In genomic region chr1:44423706-44424546, GRCh38 we compare ENCODE assay signal across 9 cellular contexts. TPM values are rescaled to one million over a fixed set of nuclear protein-coding genes. Genes with fewer than 3 reads are reported as not detected.
DNase-seq lines count a peak whose midpoint lies in the region; TF ChIP-seq lines count a peak whose summit lies in the region.
"Had no signal": no experiment of that assay in that cellular context is flagged by ENCODE, and none has a peak within 500 bp of the region (broad histone marks: within the 10 kb centered on the region; RNA-seq: fewer than 3 reads in every experiment).

No MANE protein-coding gene starts in this region.

- intact Hi-C loops in thyroid gland (cut with DNase I), result no loop called here

- H3K4me3 ChIP-seq in iPS-18c (ENCODE audit: insufficient read depth, low read depth, low read length) (peak overlapping the region; percentile 2; the same call in 1 of the 2 replicates), thyroid gland (replicated peaks in 1 of 3) (no peak overlapping the region)
- H3K4me3 ChIP-seq: cardiac muscle cell had no signal

- no peaks in the 10 kb centered on the region for H3K9me3 ChIP-seq in iPS-18c (ENCODE audit: control insufficient read depth, insufficient read depth, low read length)
- no peaks in the 10 kb centered on the region for H3K9me3 ChIP-seq in thyroid gland

- DNase-seq in HT-29 (ENCODE audit: low spot score) (peak; percentile 38), amniotic epithelial cell (ENCODE audit: low read depth) (peak; percentile 76), thyroid gland (peak; percentile 91), NCI-H345 treated with DMSO at 0.1 percent for 48 hours (lab: John Stamatoyannopoulos, UW; ENCODE audit: unreplicated experiment) (no peak), amniotic stem cell (lab: John Stamatoyannopoulos, UW) (no peak), NCI-H1417 treated with DMSO at 0.1 percent for 48 hours (lab: John Stamatoyannopoulos, UW) (no peak)
- no peak for DNase-seq in activated CD8-positive, alpha-beta memory T cell treated with anti-CD3 and anti-CD28 coated beads for 24 hours

- TF ChIP-seq CTCF in thyroid gland (IDR thresholded peaks at IDR 0.05), result no peak

- TF ChIP-seq POLR2A in thyroid gland (IDR thresholded peaks at IDR 0.05), result no peak

- H3K36me3 ChIP-seq in thyroid gland, result no peaks in the 10 kb centered on the region
- H3K36me3 ChIP-seq: cardiac muscle cell had no signal

- H3K4me1 ChIP-seq in thyroid gland, result peaks cover 3 to 21% of the 10 kb centered on the region in 2 donors

- peak overlapping the region in 1 of 3 donors; percentile 10 for H3K27ac ChIP-seq in thyroid gland
- H3K27ac ChIP-seq: cardiac muscle cell had no signal

- peaks cover 10% of the 10 kb centered on the region for H3K27me3 ChIP-seq in thyroid gland

- 12 to 13% methylated on average over 18 of the region's 18 CpGs for WGBS in thyroid gland, 2 donors

RNA-seq across cellular contexts. Expression of gene RNF220, which starts 18.9 kb away (rescaled TPM):
- 148 and 152 TPM in 2 replicates for total RNA-seq in HT-29 (2014; rRNA removed; shearing (Covaris generic))
- total RNA-seq in thyroid gland, result 100 to 1,000 TPM in 2 of 4 donors, 10 to 100 TPM in 2; 88.7 to 117 (median 102) TPM

Comparison
In these comparisons a context has a peak if more than half of its experiments do, and no peak if none do; other contexts are left out.
1. DNase-seq: peak in HT-29 (single experiment), amniotic epithelial cell (single experiment) and thyroid gland (2 of 2); none in NCI-H345 treated with DMSO at 0.1 percent for 48 hours (single experiment), amniotic stem cell (single experiment), activated CD8-positive, alpha-beta memory T cell treated with anti-CD3 and anti-CD28 coated beads for 24 hours (single experiment) and NCI-H1417 treated with DMSO at 0.1 percent for 48 hours (single experiment).